1 cellular context compared by ENCODE assay signal in genomic region chr1:27444632-27445031, GRCh38.
A peak's percentile ranks its signal among the peaks of the same experiment; 100 is the strongest.
TF ChIP-seq lines count a peak whose summit lies in the region.

No MANE protein-coding gene starts in this region.

TF ChIP-seq in GM12878, 131 proteins besides CTCF, POLR2A, EP300 and RAD21:
- peak; percentile 5; the same call in 1 of the 2 replicates for TF ChIP-seq JUNB (IDR thresholded peaks at IDR 0.05)
- no peak for TF ChIP-seq SUPT20H (IDR thresholded peaks at IDR 0.05; ENCODE audit: borderline replicate concordance, control insufficient read depth, low read depth, low read length)
